ENCODE assay signal across 8 cellular contexts in the genomic region with DNA sequence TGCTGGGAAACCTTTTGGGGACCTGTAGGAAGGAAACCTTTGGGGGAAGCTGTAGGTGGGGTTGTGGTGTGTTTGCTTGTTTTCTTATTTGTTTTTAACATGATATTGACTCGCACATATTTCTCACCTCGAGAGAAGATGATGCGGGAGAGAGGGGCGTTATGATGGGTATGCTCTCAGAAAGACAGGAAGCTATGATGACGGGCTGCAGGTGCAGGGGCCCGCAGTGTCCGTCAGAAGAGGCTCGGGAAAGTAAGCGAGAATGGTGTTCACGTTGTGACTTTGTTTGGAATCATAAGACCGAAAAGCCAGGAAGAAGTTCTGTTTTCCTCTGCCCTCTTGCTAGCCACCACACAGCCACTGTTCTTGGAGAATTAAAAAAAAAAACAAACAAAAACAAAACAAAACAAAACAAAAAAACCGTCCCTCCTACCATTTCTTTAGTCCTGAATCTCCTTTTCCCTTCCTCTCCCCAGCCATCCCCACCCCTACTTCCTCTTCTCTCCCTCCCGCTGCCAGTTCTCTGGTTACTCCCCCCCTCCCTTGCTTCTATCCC. TPM values are rescaled to one million over a fixed set of nuclear protein-coding genes. Genes with fewer than 3 reads are reported as not detected.
DNase-seq lines count a peak whose midpoint lies in the region; ATAC-seq and TF ChIP-seq lines count a peak whose summit lies in the region.

No MANE protein-coding gene starts in this region.

- no peak for DNase-seq in CD14-positive monocyte (ENCODE audit: low spot score)
- no peak for DNase-seq in MG63
- no peak for DNase-seq in cardiac fibroblast (ENCODE audit: low read depth in 2 of 2)
- no peak for DNase-seq in naive thymus-derived CD4-positive, alpha-beta T cell
- no peak for DNase-seq in superior temporal gyrus (ENCODE audit: extremely low spot score)
- DNase-seq in NCI-H1930 (lab: John Stamatoyannopoulos, UW): no peak

- no peaks in the 10 kb centered on the region for H3K36me3 ChIP-seq in MG63
- no peaks in the 10 kb centered on the region for H3K36me3 ChIP-seq in naive thymus-derived CD4-positive, alpha-beta T cell (ENCODE audit: control insufficient read depth in 2 of 3, insufficient read depth in 3 of 3, low read length in 3 of 3)

- H3K9me3 ChIP-seq in MG63: no peaks in the 10 kb centered on the region
- H3K9me3 ChIP-seq in naive thymus-derived CD4-positive, alpha-beta T cell (ENCODE audit: control insufficient read depth in 2 of 3, low read length in 3 of 3): no peaks in the 10 kb centered on the region

- H3K36me3 Mint-ChIP-seq in CD14-positive monocyte: peaks cover 1 to 3% of the 10 kb centered on the region in 2 donors
- no peaks in the 10 kb centered on the region for H3K36me3 Mint-ChIP-seq in naive thymus-derived CD4-positive, alpha-beta T cell

- H3K27me3 ChIP-seq in MG63: peaks cover 7% of the 10 kb centered on the region; the same call in 1 of the 2 replicates
- H3K27me3 ChIP-seq in naive thymus-derived CD4-positive, alpha-beta T cell (ENCODE audit: control insufficient read depth in 2 of 2, insufficient read depth in 2 of 2, low read length in 2 of 2): no peaks in the 10 kb centered on the region

- H3K27ac Mint-ChIP-seq in CD14-positive monocyte: no peak overlapping the region
- no peak overlapping the region for H3K27ac Mint-ChIP-seq in naive thymus-derived CD4-positive, alpha-beta T cell

- H3K9me3 Mint-ChIP-seq in CD14-positive monocyte: peaks cover 0 to 15% (median 1%) of the 10 kb centered on the region in 7 donors
- H3K9me3 Mint-ChIP-seq in naive thymus-derived CD4-positive, alpha-beta T cell: no peaks in the 10 kb centered on the region

- intact Hi-C loops in CD14-positive monocyte (cut with micrococcal nuclease): no loop called here
- intact Hi-C loops in naive thymus-derived CD4-positive, alpha-beta T cell (cut with micrococcal nuclease): no loop called here

- H3K4me3 ChIP-seq in MG63 (peak overlapping the region; percentile 44), cardiac fibroblast (replicated peaks in 1 of 2; ENCODE audit: low read depth in 2 of 2, low read length in 2 of 2) (peak overlapping the region; percentile 7 to 16)
- H3K4me3 ChIP-seq in naive thymus-derived CD4-positive, alpha-beta T cell (ENCODE audit: low read length): no peak overlapping the region

- peaks cover 45 to 54% (median 47%) of the 10 kb centered on the region in 3 donors for H3K27me3 Mint-ChIP-seq in CD14-positive monocyte (ENCODE audit: low read depth in 3 of 3)
- peaks cover 63 to 93% (median 80%) of the 10 kb centered on the region in 5 donors for H3K27me3 Mint-ChIP-seq in naive thymus-derived CD4-positive, alpha-beta T cell

- ATAC-seq in naive thymus-derived CD4-positive, alpha-beta T cell: no peak
- no peak for ATAC-seq in HG02870 (IDR thresholded peaks at IDR 0.05; ENCODE audit: unreplicated experiment)
- ATAC-seq in GM18867 (IDR thresholded peaks at IDR 0.05; ENCODE audit: unreplicated experiment): no peak

- CTCF ChIA-PET in naive thymus-derived CD4-positive, alpha-beta T cell (lab: Charles Lee): no interaction called here

- H3K4me1 ChIP-seq in naive thymus-derived CD4-positive, alpha-beta T cell (ENCODE audit: control insufficient read depth in 2 of 2, insufficient read depth in 2 of 2, low read length in 2 of 2): no peaks in the 10 kb centered on the region

- POLR2A ChIA-PET in naive thymus-derived CD4-positive, alpha-beta T cell (lab: Charles Lee): no interaction called here

- H3K4me1 Mint-ChIP-seq in CD14-positive monocyte: peaks cover 13% of the 10 kb centered on the region
- peaks cover 5 to 20% (median 18%) of the 10 kb centered on the region in 7 donors for H3K4me1 Mint-ChIP-seq in naive thymus-derived CD4-positive, alpha-beta T cell

- no peak overlapping the region for H3K27ac ChIP-seq in naive thymus-derived CD4-positive, alpha-beta T cell (ENCODE audit: low read depth, low read length)

- TF ChIP-seq CTCF in CD14-positive monocyte (IDR thresholded peaks at IDR 0.05): no peak
- TF ChIP-seq CTCF in cardiac fibroblast (IDR thresholded peaks at IDR 0.05; ENCODE audit: low read depth, low read length): no peak

- H3K4me3 Mint-ChIP-seq in CD14-positive monocyte: peak overlapping the region; percentile 56 to 92
- H3K4me3 Mint-ChIP-seq in naive thymus-derived CD4-positive, alpha-beta T cell: peak overlapping the region; percentile 70 to 91 (median 80)

RNA-seq across cellular contexts. Expression of a gene that starts 0.4 kb away (rescaled TPM):
- polyA plus RNA-seq in CD14-positive monocyte: not detected
- not detected in 2 replicates for total RNA-seq in MG63 (2014; rRNA removed; shearing (Covaris generic); ENCODE audit: low replicate concordance)
- total RNA-seq in naive thymus-derived CD4-positive, alpha-beta T cell: not detected
- polyA plus RNA-seq in naive thymus-derived CD4-positive, alpha-beta T cell: not detected
